In the genomic region with DNA sequence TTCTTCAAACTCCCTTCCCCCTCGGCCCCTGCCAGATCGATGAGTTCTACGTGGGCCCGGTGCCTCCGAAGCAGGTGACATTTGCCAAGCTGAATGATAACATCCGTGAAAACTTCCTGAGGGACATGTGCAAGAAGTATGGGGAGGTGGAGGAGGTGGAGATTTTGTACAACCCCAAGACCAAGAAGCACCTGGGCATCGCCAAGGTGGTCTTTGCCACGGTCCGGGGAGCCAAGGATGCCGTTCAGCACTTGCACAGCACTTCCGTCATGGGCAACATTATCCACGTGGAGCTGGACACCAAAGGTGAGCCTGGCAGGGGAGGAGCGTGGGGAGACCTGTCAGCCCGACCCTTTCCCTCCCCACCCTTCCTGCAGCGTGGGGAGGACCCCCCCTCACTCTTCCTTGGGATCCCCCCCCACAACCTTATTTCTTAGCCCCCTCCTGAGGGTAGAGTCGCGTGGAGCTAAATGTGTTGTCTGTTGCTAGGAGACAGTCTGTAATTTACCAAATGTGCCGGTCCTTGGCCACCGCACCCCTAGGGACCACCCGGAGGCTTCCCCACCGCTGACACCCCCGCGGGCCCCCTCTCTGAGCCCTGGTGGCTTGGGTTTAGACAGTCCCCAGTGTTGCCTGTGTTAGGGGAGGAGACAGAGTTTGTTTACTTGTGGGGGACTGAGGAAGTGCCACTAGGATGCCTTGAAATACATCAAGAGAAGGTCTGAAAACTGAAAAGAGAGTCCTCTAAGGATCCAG, we compare ENCODE assay signal across 8 cellular contexts. TPM values are rescaled to one million over a fixed set of nuclear protein-coding genes. Genes with fewer than 3 reads are reported as not detected.
DNase-seq lines count a peak whose midpoint lies in the region; ATAC-seq and TF ChIP-seq lines count a peak whose summit lies in the region.

No MANE protein-coding gene starts in this region.

- H3K9me3 ChIP-seq in right atrium auricular region (no peaks in the 10 kb centered on the region), spleen (no peaks in the 10 kb centered on the region)

- peak overlapping the region; percentile 71 for H3K4me3 Mint-ChIP-seq in WTC11

- H3K27me3 Mint-ChIP-seq in WTC11 (ENCODE audit: low read depth) = no peaks in the 10 kb centered on the region

- TF ChIP-seq POLR2A in spleen (IDR thresholded peaks at IDR 0.05) = no peak

- intact Hi-C loops in spleen (cut with DNase I; ENCODE audit: low total_unique reads) = no loop called here

- CTCF ChIA-PET in WTC11 (lab: Charles Lee) = interaction anchor here (0.8 to 11.9 kb wide), 4 partner anchors 8 to 317 kb away, joined by 3 to 532 read pairs (median 3); a partner anchor contains a TSS

- TF ChIP-seq CTCF in WTC11 (IDR thresholded peaks at IDR 0.05) (no peak), right atrium auricular region (IDR thresholded peaks at IDR 0.05) (no peak), spleen (IDR thresholded peaks at IDR 0.05 in 8 of 11, conservative IDR thresholded peaks at IDR 0.05 in 3 of 11) (no peak)

- H3K9me3 Mint-ChIP-seq in WTC11 = no peaks in the 10 kb centered on the region

- ATAC-seq in WTC11 (no peak), HG02840 (IDR thresholded peaks at IDR 0.05; ENCODE audit: low FRiP score, unreplicated experiment) (no peak)

- H3K27ac ChIP-seq in right atrium auricular region (peak overlapping the region; percentile 94 to 100), spleen (peak overlapping the region; percentile 70 to 100 (median 100))

- no peaks in the 10 kb centered on the region for H3K27me3 ChIP-seq in right atrium auricular region
- H3K27me3 ChIP-seq in spleen (replicated peaks in 1 of 7) = no peaks in the 10 kb centered on the region

- H3K36me3 Mint-ChIP-seq in WTC11 = peaks cover 17% of the 10 kb centered on the region

- POLR2A ChIA-PET in WTC11 (lab: Charles Lee) = interaction anchor here (8.7 kb wide), 1 partner anchor 8 kb away, joined by 161 read pairs; a partner anchor contains a TSS

- H3K27ac Mint-ChIP-seq in WTC11 = peak overlapping the region; percentile 79; the same call in 1 of the 2 replicates

- H3K4me3 ChIP-seq in right atrium auricular region = peak overlapping the region; percentile 73 to 79
- peak overlapping the region; percentile 62 to 92 (median 68) for H3K4me3 ChIP-seq in spleen

- WGBS in spleen, 5 donors = 2 to 7% (median 3%) methylated on average over 23 of the region's 23 CpGs

- H3K36me3 ChIP-seq in right atrium auricular region (peaks cover 41% of the 10 kb centered on the region), spleen (peaks cover 0 to 53% (median 29%) of the 10 kb centered on the region in 6 donors)

- peaks cover 32% of the 10 kb centered on the region for H3K4me1 Mint-ChIP-seq in WTC11

- DNase-seq in activated CD8-positive, alpha-beta memory T cell treated with anti-CD3 and anti-CD28 coated beads for 24 hours = peak; percentile 66
- no peak for DNase-seq in activated CD8-positive, alpha-beta memory T cell treated with anti-CD3 and anti-CD28 coated beads, Interleukin-2, amount 50 U/mL, for 48 hours
- DNase-seq in WTC11 (ENCODE audit: low spot score) (no peak), right atrium auricular region (ENCODE audit: low spot score) (no peak), spleen (peak; percentile 86), pons (ENCODE audit: low spot score) (no peak)
- DNase-seq in stimulated activated CD4-positive, alpha-beta T cell treated with anti-CD3 and anti-CD28 coated beads, Interleukin-1b, Interleukin-23, amount 100 ng/mL, for 48 hours = no peak

- H3K4me1 ChIP-seq in right atrium auricular region = peaks cover 0 to 56% of the 10 kb centered on the region in 2 donors
- peaks cover 25 to 80% (median 48%) of the 10 kb centered on the region in 6 donors for H3K4me1 ChIP-seq in spleen

TF ChIP-seq in WTC11, 78 proteins besides CTCF, POLR2A, EP300 and RAD21:
- TF ChIP-seq, protein P1, sequence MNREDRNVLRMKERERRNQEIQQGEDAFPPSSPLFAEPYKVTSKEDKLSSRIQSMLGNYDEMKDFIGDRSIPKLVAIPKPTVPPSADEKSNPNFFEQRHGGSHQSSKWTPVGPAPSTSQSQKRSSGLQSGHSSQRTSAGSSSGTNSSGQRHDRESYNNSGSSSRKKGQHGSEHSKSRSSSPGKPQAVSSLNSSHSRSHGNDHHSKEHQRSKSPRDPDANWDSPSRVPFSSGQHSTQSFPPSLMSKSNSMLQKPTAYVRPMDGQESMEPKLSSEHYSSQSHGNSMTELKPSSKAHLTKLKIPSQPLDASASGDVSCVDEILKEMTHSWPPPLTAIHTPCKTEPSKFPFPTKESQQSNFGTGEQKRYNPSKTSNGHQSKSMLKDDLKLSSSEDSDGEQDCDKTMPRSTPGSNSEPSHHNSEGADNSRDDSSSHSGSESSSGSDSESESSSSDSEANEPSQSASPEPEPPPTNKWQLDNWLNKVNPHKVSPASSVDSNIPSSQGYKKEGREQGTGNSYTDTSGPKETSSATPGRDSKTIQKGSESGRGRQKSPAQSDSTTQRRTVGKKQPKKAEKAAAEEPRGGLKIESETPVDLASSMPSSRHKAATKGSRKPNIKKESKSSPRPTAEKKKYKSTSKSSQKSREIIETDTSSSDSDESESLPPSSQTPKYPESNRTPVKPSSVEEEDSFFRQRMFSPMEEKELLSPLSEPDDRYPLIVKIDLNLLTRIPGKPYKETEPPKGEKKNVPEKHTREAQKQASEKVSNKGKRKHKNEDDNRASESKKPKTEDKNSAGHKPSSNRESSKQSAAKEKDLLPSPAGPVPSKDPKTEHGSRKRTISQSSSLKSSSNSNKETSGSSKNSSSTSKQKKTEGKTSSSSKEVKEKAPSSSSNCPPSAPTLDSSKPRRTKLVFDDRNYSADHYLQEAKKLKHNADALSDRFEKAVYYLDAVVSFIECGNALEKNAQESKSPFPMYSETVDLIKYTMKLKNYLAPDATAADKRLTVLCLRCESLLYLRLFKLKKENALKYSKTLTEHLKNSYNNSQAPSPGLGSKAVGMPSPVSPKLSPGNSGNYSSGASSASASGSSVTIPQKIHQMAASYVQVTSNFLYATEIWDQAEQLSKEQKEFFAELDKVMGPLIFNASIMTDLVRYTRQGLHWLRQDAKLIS (CRISPR knock-in tag; IDR thresholded peaks at IDR 0.05; ENCODE audit: borderline replicate concordance) = no peak
- TF ChIP-seq IRF2 (CRISPR knock-in tag; IDR thresholded peaks at IDR 0.05; ENCODE audit: borderline replicate concordance, low read depth) = no peak
- TF ChIP-seq HMGA2 (CRISPR knock-in tag; IDR thresholded peaks at IDR 0.05) = no peak
- no peak for TF ChIP-seq SOX15 (CRISPR knock-in tag; IDR thresholded peaks at IDR 0.05)
- TF ChIP-seq ZNF317 (CRISPR knock-in tag; IDR thresholded peaks at IDR 0.05; ENCODE audit: borderline replicate concordance, low read depth) = no peak
- TF ChIP-seq, protein P2, sequence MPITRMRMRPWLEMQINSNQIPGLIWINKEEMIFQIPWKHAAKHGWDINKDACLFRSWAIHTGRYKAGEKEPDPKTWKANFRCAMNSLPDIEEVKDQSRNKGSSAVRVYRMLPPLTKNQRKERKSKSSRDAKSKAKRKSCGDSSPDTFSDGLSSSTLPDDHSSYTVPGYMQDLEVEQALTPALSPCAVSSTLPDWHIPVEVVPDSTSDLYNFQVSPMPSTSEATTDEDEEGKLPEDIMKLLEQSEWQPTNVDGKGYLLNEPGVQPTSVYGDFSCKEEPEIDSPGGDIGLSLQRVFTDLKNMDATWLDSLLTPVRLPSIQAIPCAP (CRISPR knock-in tag; IDR thresholded peaks at IDR 0.05) = no peak
- no peak for TF ChIP-seq ZNF121 (CRISPR knock-in tag; IDR thresholded peaks at IDR 0.05)
- TF ChIP-seq FOXJ3 (CRISPR knock-in tag; IDR thresholded peaks at IDR 0.05; ENCODE audit: borderline replicate concordance) = no peak
- TF ChIP-seq ZNF671 (CRISPR knock-in tag; IDR thresholded peaks at IDR 0.05) = no peak
- TF ChIP-seq PRRX2 (CRISPR knock-in tag; IDR thresholded peaks at IDR 0.05) = no peak
- TF ChIP-seq, protein P3, sequence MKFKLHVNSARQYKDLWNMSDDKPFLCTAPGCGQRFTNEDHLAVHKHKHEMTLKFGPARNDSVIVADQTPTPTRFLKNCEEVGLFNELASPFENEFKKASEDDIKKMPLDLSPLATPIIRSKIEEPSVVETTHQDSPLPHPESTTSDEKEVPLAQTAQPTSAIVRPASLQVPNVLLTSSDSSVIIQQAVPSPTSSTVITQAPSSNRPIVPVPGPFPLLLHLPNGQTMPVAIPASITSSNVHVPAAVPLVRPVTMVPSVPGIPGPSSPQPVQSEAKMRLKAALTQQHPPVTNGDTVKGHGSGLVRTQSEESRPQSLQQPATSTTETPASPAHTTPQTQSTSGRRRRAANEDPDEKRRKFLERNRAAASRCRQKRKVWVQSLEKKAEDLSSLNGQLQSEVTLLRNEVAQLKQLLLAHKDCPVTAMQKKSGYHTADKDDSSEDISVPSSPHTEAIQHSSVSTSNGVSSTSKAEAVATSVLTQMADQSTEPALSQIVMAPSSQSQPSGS (CRISPR knock-in tag; IDR thresholded peaks at IDR 0.05; ENCODE audit: borderline replicate concordance, low read depth) = no peak
- no peak for TF ChIP-seq TP53 (CRISPR knock-in tag; IDR thresholded peaks at IDR 0.05)
- no peak for TF ChIP-seq ESRRA (CRISPR knock-in tag; IDR thresholded peaks at IDR 0.05; ENCODE audit: borderline replicate concordance)

RNA-seq across cellular contexts. Expression of a gene that starts 2.2 kb away (rescaled TPM):
- total RNA-seq in WTC11 (2021) (18.0 to 19.5 TPM (median 18.4 TPM) in 3 replicates), right atrium auricular region (1 to 10 TPM; 6.0 to 9.3 TPM), spleen (10 to 100 TPM; 19.9 to 37.7 (median 31.8) TPM)
- polyA plus RNA-seq in spleen = 10 to 100 TPM in 1 of 3 donors, 1 to 10 TPM in 2; 3.3 to 11.9 (median 5.3) TPM

RNA-seq across cellular contexts. Expression of a gene that starts 12.5 kb away (rescaled TPM):
- total RNA-seq in WTC11 (2021) (35.8 to 45.3 TPM (median 36.2 TPM) in 3 replicates), right atrium auricular region (10 to 100 TPM in 1 of 2 donors, 1 to 10 TPM in 1; 7.3 to 21.9 TPM), spleen (10 to 100 TPM; 45.2 to 71.7 (median 54.6) TPM)
- 10 to 100 TPM; 18.4 to 29.4 (median 20.3) TPM for polyA plus RNA-seq in spleen

RNA-seq across cellular contexts. Expression of a gene that starts 52.7 kb away (rescaled TPM):
- 0.39 to 0.48 TPM (median 0.44 TPM) in 3 replicates for total RNA-seq in WTC11 (2021)
- 1 to 10 TPM in 1 of 2 donors, under 1 TPM in 1; 0.39 to 1.3 TPM for total RNA-seq in right atrium auricular region
- total RNA-seq in spleen = 1 to 10 TPM in 4 of 7 donors, under 1 TPM in 2, not detected in 1; 0.57 to 2.8 (median 1.7) TPM
- polyA plus RNA-seq in spleen = 1 to 10 TPM in 1 of 3 donors, under 1 TPM in 2; 0.78 to 1.5 (median 0.86) TPM

Comparison
In these comparisons a context has a peak if more than half of its experiments do, and no peak if none do; other contexts are left out.
1. DNase-seq: peak in activated CD8-positive, alpha-beta memory T cell treated with anti-CD3 and anti-CD28 coated beads for 24 hours (single experiment) and spleen (single experiment); none in activated CD8-positive, alpha-beta memory T cell treated with anti-CD3 and anti-CD28 coated beads, Interleukin-2, amount 50 U/mL, for 48 hours (single experiment), WTC11 (single experiment), right atrium auricular region (single experiment), pons (single experiment) and stimulated activated CD4-positive, alpha-beta T cell treated with anti-CD3 and anti-CD28 coated beads, Interleukin-1b, Interleukin-23, amount 100 ng/mL, for 48 hours (single experiment).